In the genomic region with DNA sequence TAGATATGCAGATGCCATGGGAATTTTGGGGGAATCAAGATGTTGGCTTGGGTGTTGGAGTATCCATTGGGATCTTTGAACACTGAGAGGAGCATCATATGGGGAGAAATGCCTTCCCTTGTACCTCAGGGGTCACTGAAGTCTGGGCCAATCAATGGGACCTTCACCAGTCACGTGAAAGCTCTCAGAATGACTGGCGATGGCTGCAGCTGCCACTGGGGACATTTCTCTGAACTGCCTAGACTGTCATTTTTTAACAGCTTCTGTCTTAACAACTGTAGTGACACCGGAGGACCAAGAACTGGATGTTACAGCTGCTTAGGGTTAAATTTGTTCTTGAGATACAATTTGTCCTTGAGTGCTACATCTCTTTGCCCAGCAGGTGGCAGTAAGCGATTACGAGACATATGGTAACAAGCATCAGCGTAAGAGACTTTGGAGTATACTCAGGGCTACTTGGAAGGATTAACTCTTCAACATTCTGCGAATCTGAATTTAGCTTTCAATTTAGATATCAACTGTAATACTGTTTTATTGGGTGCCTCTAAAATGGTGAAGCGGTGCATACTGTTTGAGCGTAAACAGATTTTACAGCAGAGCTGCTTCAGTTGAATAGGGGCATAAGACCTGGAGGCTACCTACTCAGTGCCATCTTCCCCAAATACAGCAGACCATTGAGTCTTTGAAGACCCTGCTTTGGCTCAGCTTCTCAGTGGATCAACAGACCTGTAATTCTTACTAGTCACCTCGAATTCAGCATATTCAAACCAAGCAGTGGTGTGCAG, we compare ENCODE assay signal across 8 cellular contexts. TPM values are rescaled to one million over a fixed set of nuclear protein-coding genes. Genes with fewer than 3 reads are reported as not detected.
A peak's percentile ranks its signal among the peaks of the same experiment; 100 is the strongest.
DNase-seq lines count a peak whose midpoint lies in the region; ATAC-seq and TF ChIP-seq lines count a peak whose summit lies in the region.

No MANE protein-coding gene starts in this region.

- TF ChIP-seq EP300 in upper lobe of left lung (IDR thresholded peaks at IDR 0.05): no peak

- H3K27me3 ChIP-seq in OCI-LY3 (ENCODE audit: low read depth, low read length): peaks cover 13% of the 10 kb centered on the region
- H3K27me3 ChIP-seq in upper lobe of left lung: no peaks in the 10 kb centered on the region

- H3K36me3 Mint-ChIP-seq in activated T-helper 2 cell treated with anti-CD3 and anti-CD28 coated beads, Interferon-gamma antibody, Interleukin-2, Interleukin-4, amounts not matched to agents 10 μg/mL and 5 μg/mL and 100 μg/mL, durations not matched to agents 14 hours and 24 hours and 36 hours (ENCODE audit: low read depth): peaks cover 11% of the 10 kb centered on the region

- peak; percentile 53 for DNase-seq in D341Med (ENCODE audit: low spot score)
- peak; percentile 31 for DNase-seq in activated T-helper 2 cell treated with anti-CD3 and anti-CD28 coated beads, Interferon-gamma antibody, Interleukin-2, Interleukin-4, amounts not matched to agents 10 μg/mL and 5 μg/mL and 100 μg/mL, durations not matched to agents 14 hours and 24 hours and 36 hours (ENCODE audit: low spot score)
- peak; percentile 65 to 89 for DNase-seq in foreskin fibroblast
- peak; percentile 73 for DNase-seq in omental fat pad (ENCODE audit: low spot score)
- peak in 1 of 2 donors; percentile 63 for DNase-seq in upper lobe of left lung

- H3K36me3 ChIP-seq in OCI-LY3 (replicated peaks; ENCODE audit: low read depth, low read length) (no peaks in the 10 kb centered on the region), upper lobe of left lung (no peaks in the 10 kb centered on the region)

- no peak overlapping the region for H3K9ac ChIP-seq in OCI-LY3 (ENCODE audit: low read length)

- H3K9me3 Mint-ChIP-seq in activated T-helper 2 cell treated with anti-CD3 and anti-CD28 coated beads, Interferon-gamma antibody, Interleukin-2, Interleukin-4, amounts not matched to agents 10 μg/mL and 5 μg/mL and 100 μg/mL, durations not matched to agents 14 hours and 24 hours and 36 hours: peaks cover 17% of the 10 kb centered on the region

- H3K27ac ChIP-seq in OCI-LY3 (ENCODE audit: low read length) (no peak overlapping the region), upper lobe of left lung (no peak overlapping the region)

- peaks cover 39% of the 10 kb centered on the region for H3K27me3 Mint-ChIP-seq in activated T-helper 2 cell treated with anti-CD3 and anti-CD28 coated beads, Interferon-gamma antibody, Interleukin-2, Interleukin-4, amounts not matched to agents 10 μg/mL and 5 μg/mL and 100 μg/mL, durations not matched to agents 14 hours and 24 hours and 36 hours (ENCODE audit: low read depth)

- ATAC-seq in GM19395 (IDR thresholded peaks at IDR 0.05; ENCODE audit: unreplicated experiment) (peak; percentile 87), HG03520 (IDR thresholded peaks at IDR 0.05; ENCODE audit: unreplicated experiment) (peak; percentile 74), omental fat pad (ENCODE audit: low FRiP score) (peak; percentile 42), upper lobe of left lung (ENCODE audit: low FRiP score in 2 of 2) (peak; percentile 52 to 85)

- no peak for TF ChIP-seq POLR2A in upper lobe of left lung (IDR thresholded peaks at IDR 0.05)

- peak overlapping the region; percentile 81 for H2AFZ ChIP-seq in OCI-LY3 (ENCODE audit: low read depth, low read length)

- H4K20me1 ChIP-seq in OCI-LY3 (ENCODE audit: insufficient read depth, low read length): no peaks in the 10 kb centered on the region

- H3K9me3 ChIP-seq in OCI-LY3 (ENCODE audit: insufficient read depth, low read length) (no peaks in the 10 kb centered on the region), upper lobe of left lung (no peaks in the 10 kb centered on the region)

- H3K4me3 ChIP-seq in OCI-LY3 (ENCODE audit: low read length) (peak overlapping the region; percentile 33), foreskin fibroblast (ENCODE audit: low read depth in 1 of 2, low read length in 2 of 2) (no peak overlapping the region), upper lobe of left lung (no peak overlapping the region)

- H3K4me1 ChIP-seq in OCI-LY3 (ENCODE audit: low read length): peaks cover 7% of the 10 kb centered on the region; the same call in 1 of the 2 replicates
- H3K4me1 ChIP-seq in upper lobe of left lung: no peaks in the 10 kb centered on the region

- H3K27ac Mint-ChIP-seq in activated T-helper 2 cell treated with anti-CD3 and anti-CD28 coated beads, Interferon-gamma antibody, Interleukin-2, Interleukin-4, amounts not matched to agents 10 μg/mL and 5 μg/mL and 100 μg/mL, durations not matched to agents 14 hours and 24 hours and 36 hours: no peak overlapping the region

- no peaks in the 10 kb centered on the region for H3K79me2 ChIP-seq in OCI-LY3 (ENCODE audit: low read length)

- peak overlapping the region; percentile 63 for H3K4me2 ChIP-seq in OCI-LY3 (ENCODE audit: low read length)

- H3K4me1 Mint-ChIP-seq in activated T-helper 2 cell treated with anti-CD3 and anti-CD28 coated beads, Interferon-gamma antibody, Interleukin-2, Interleukin-4, amounts not matched to agents 10 μg/mL and 5 μg/mL and 100 μg/mL, durations not matched to agents 14 hours and 24 hours and 36 hours (ENCODE audit: low read depth): peaks cover 40% of the 10 kb centered on the region

- TF ChIP-seq CTCF in OCI-LY3 (IDR thresholded peaks at IDR 0.05; ENCODE audit: low read depth, low read length) (peak; percentile 76), foreskin fibroblast (IDR thresholded peaks at IDR 0.05; ENCODE audit: low read depth, low read length) (peak; percentile 77), omental fat pad (IDR thresholded peaks at IDR 0.05) (peak in 1 of 3 donors; percentile 25), upper lobe of left lung (IDR thresholded peaks at IDR 0.05) (peak; percentile 57 to 80 (median 67))

- 29 to 33% methylated on average over 10 of the region's 10 CpGs for WGBS in upper lobe of left lung, 2 donors

- intact Hi-C loops in activated T-helper 2 cell treated with anti-CD3 and anti-CD28 coated beads, Interferon-gamma antibody, Interleukin-2, Interleukin-4, amounts not matched to agents 10 μg/mL and 5 μg/mL and 100 μg/mL, durations not matched to agents 14 hours and 24 hours and 36 hours (cut with micrococcal nuclease): loop anchor here (1.0 to 10.0 kb wide), 4 partner anchors 108 to 853 kb away; a partner anchor contains a TSS

- H3K4me3 Mint-ChIP-seq in activated T-helper 2 cell treated with anti-CD3 and anti-CD28 coated beads, Interferon-gamma antibody, Interleukin-2, Interleukin-4, amounts not matched to agents 10 μg/mL and 5 μg/mL and 100 μg/mL, durations not matched to agents 14 hours and 24 hours and 36 hours (ENCODE audit: low read depth): no peak overlapping the region

RNA-seq across cellular contexts. Expression of a gene that starts 36.0 kb away (rescaled TPM):
- total RNA-seq in activated T-helper 2 cell treated with anti-CD3 and anti-CD28 coated beads, Interferon-gamma antibody, Interleukin-2, Interleukin-4, amounts not matched to agents 10 μg/mL and 5 μg/mL and 100 μg/mL, durations not matched to agents 14 hours and 24 hours and 36 hours: not detected in 2 replicates
- total RNA-seq in omental fat pad (100 to 1,000 TPM in 3 of 4 donors, 10 to 100 TPM in 1; 60.6 to 129 (median 107) TPM), upper lobe of left lung (100 to 1,000 TPM in 5 of 6 donors, 10 to 100 TPM in 1; 96.4 to 320 (median 210) TPM)

Comparison
In these comparisons a context has a peak if more than half of its experiments do, and no peak if none do; other contexts are left out.
1. RNA of a gene that starts 36.0 kb away (total RNA-seq): 96.4 to 320 TPM in upper lobe of left lung and 60.6 to 129 TPM in omental fat pad; not detected in activated T-helper 2 cell treated with anti-CD3 and anti-CD28 coated beads, Interferon-gamma antibody, Interleukin-2, Interleukin-4, amounts not matched to agents 10 μg/mL and 5 μg/mL and 100 μg/mL, durations not matched to agents 14 hours and 24 hours and 36 hours; every median in the first group is over 10 times any median in the second.
2. Peak in every context shown above with its lines, with median percentiles within 50 percentile points of each other: ATAC-seq.